Comparison of ENCODE assay signal across 9 cellular contexts in the genomic region with DNA sequence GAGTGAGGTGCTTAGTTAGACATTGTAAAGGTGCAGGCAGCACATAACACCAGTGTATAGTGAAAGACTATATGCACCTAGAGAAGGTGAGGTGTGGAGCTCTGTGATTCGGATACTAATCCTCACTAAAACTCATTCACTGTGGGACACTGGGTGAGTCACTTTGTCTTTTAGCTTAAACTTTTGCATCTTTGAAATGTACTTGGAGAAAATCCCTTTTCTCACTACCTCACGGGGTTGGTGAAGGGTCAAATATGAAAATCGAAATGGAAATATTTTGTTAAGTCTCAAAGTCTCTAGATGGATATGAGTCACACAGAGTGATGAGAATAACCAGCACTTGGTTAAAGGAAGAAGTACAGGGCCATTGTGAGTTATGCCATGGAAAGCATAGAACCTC. TPM values are rescaled to one million over a fixed set of nuclear protein-coding genes. Genes with fewer than 3 reads are reported as not detected.
A peak's percentile ranks its signal among the peaks of the same experiment; 100 is the strongest.
DNase-seq lines count a peak whose midpoint lies in the region; ATAC-seq and TF ChIP-seq lines count a peak whose summit lies in the region.
"Had no signal": no experiment of that assay in that cellular context is flagged by ENCODE, and none has a peak within 500 bp of the region (broad histone marks: within the 10 kb centered on the region; RNA-seq: fewer than 3 reads in every experiment).

No MANE protein-coding gene starts in this region.

- peaks cover 0 to 7% (median 0%) of the 10 kb centered on the region in 9 donors for H3K36me3 ChIP-seq in heart left ventricle

- H3K27me3 ChIP-seq in heart left ventricle, result no peaks in the 10 kb centered on the region

- TF ChIP-seq POLR2A in heart left ventricle (IDR thresholded peaks at IDR 0.05), result no peak

- WGBS in heart left ventricle, 4 donors, result 87 to 91% (median 90%) methylated on average over 3 of the region's 3 CpGs

- DNase-seq in fibroblast of pulmonary artery (ENCODE audit: low read depth) (peak; percentile 22), superior temporal gyrus (ENCODE audit: extremely low spot score) (no peak), NCI-H2107 treated with DMSO at 0.1 percent for 48 hours (lab: John Stamatoyannopoulos, UW; ENCODE audit: unreplicated experiment) (no peak), heart left ventricle (no peak)
- no peak for DNase-seq in NK-92 treated with Interleukin-12 subunit alpha and Interleukin-12 subunit beta, amount 100 ng/mL, for 24 hours (lab: John Stamatoyannopoulos, UW)
- DNase-seq: head of caudate nucleus had no signal

- no peak for TF ChIP-seq CTCF in fibroblast of pulmonary artery (IDR thresholded peaks at IDR 0.05; ENCODE audit: low read length, missing control alignments)
- no peak for TF ChIP-seq CTCF in heart left ventricle (IDR thresholded peaks at IDR 0.05)

- ATAC-seq in GM18858 (IDR thresholded peaks at IDR 0.05; ENCODE audit: unreplicated experiment) (peak; percentile 83), GM21515 (IDR thresholded peaks at IDR 0.05; ENCODE audit: unreplicated experiment) (peak; percentile 63), HG03280 (IDR thresholded peaks at IDR 0.05; ENCODE audit: unreplicated experiment) (peak; percentile 67), heart left ventricle (no peak)

- H3K4me3 ChIP-seq in fibroblast of pulmonary artery (replicated peaks; ENCODE audit: low read depth, low read length) (no peak overlapping the region), heart left ventricle (no peak overlapping the region)

- intact Hi-C loops in heart left ventricle (cut with DNase I), result no loop called here

- H3K4me1 ChIP-seq in heart left ventricle, result peaks cover 0 to 47% (median 5%) of the 10 kb centered on the region in 12 donors

- no peak overlapping the region for H3K27ac ChIP-seq in heart left ventricle

- no peaks in the 10 kb centered on the region for H3K9me3 ChIP-seq in heart left ventricle

RNA-seq across cellular contexts. Expression of a gene that starts 38.0 kb away (rescaled TPM):
- total RNA-seq in heart left ventricle, result 10 to 100 TPM; 20.6 to 51.8 (median 34.5) TPM
- 10 to 100 TPM; 11.2 to 12.6 TPM for polyA plus RNA-seq in heart left ventricle

Comparison
In these comparisons a context has a peak if more than half of its experiments do, and no peak if none do; other contexts are left out.
1. ATAC-seq: peak in GM18858 (single experiment), GM21515 (single experiment) and HG03280 (single experiment); none in heart left ventricle (0 of 4).